12 cellular contexts compared by ENCODE assay signal in genomic region chr17:40909755-40910154, GRCh38. TPM values are rescaled to one million over a fixed set of nuclear protein-coding genes. Genes with fewer than 3 reads are reported as not detected.
DNase-seq lines count a peak whose midpoint lies in the region; ATAC-seq, FAIRE-seq and TF ChIP-seq lines count a peak whose summit lies in the region.
"Had no signal": no experiment of that assay in that cellular context is flagged by ENCODE, and none has a peak within 500 bp of the region (broad histone marks: within the 10 kb centered on the region; RNA-seq: fewer than 3 reads in every experiment).

No MANE protein-coding gene starts in this region.

- no peak for TF ChIP-seq CTCF in HFFc6 (IDR thresholded peaks at IDR 0.05)
- TF ChIP-seq CTCF in GM13977 (IDR thresholded peaks at IDR 0.05; ENCODE audit: extremely low read depth, insufficient read depth, missing control alignments), result no peak
- no peak for TF ChIP-seq CTCF in D721Med (IDR thresholded peaks at IDR 0.05; ENCODE audit: insufficient read depth, missing control alignments)

- DNase-seq in A172 (ENCODE audit: low spot score), result peak; percentile 21
- peak; percentile 65 for DNase-seq in HFFc6
- DNase-seq in kidney glomerular epithelial cell (lab: John Stamatoyannopoulos, UW), result peak; percentile 86
- no peak for DNase-seq in GM13977 (ENCODE audit: low spot score)
- DNase-seq in D721Med (ENCODE audit: insufficient read length, low spot score), result no peak
- no peak for DNase-seq in 8988T

- no peaks in the 10 kb centered on the region for H3K9me3 Mint-ChIP-seq in HFFc6

- H3K27ac Mint-ChIP-seq in HFFc6, result peak overlapping the region; percentile 91

- peak overlapping the region; percentile 64 for H3K4me3 Mint-ChIP-seq in HFFc6

- FAIRE-seq in D721Med (lab: Jason Lieb, UNC), result no peak
- FAIRE-seq: GM12878 had no signal

- in situ Hi-C loops in GM13977 (cut with MboI; ENCODE audit: low pct_unique_long_range_greater_than_20kb, low sequenced_read_pairs, unreplicated experiment), result loop anchor here (25.0 kb wide), 1 partner anchor 753 kb away; no protein-coding TSS in a partner anchor

- no peak for ATAC-seq in GM18873 (IDR thresholded peaks at IDR 0.05; ENCODE audit: low FRiP score, unreplicated experiment)

- H3K4me1 Mint-ChIP-seq in HFFc6 (ENCODE audit: low read depth), result peaks cover 64% of the 10 kb centered on the region

- peak overlapping the region; percentile 25 for H3K27ac ChIP-seq in angular gyrus (ENCODE audit: low read depth, low read length)
- H3K27ac ChIP-seq: Peyer's patch, right lobe of liver had no signal

- H3K36me3 Mint-ChIP-seq in HFFc6 (ENCODE audit: low read depth), result 0 out of 2 replicates have a peak, but pooled peaks cover 7% of the 10 kb centered on the region

- peaks cover 2% of the 10 kb centered on the region for H3K27me3 Mint-ChIP-seq in HFFc6 (ENCODE audit: insufficient read depth)

RNA-seq across cellular contexts. Expression of gene KRT20, which starts 24.7 kb away (rescaled TPM):
- not detected in 2 replicates for total RNA-seq in A172 (2014; rRNA removed; shearing (Covaris generic))
- not detected for total RNA-seq in HFFc6 (2021; fragmentation: NEBNext Ultra II Directional; extraction: Animal tissue kit (Norgen Biotek cat#: 25700))
- total RNA-seq: right lobe of liver had no signal

RNA-seq across cellular contexts. Expression of gene KRT23, which starts 27.7 kb away (rescaled TPM):
- total RNA-seq in A172 (2014; rRNA removed; shearing (Covaris generic)), result not detected in 2 replicates
- total RNA-seq in HFFc6 (2021; fragmentation: NEBNext Ultra II Directional; extraction: Animal tissue kit (Norgen Biotek cat#: 25700)), result under 1 TPM in 1 of 6 experiments, not detected in 5; 0.14 TPM
- total RNA-seq: GM12878 had no signal

RNA-seq across cellular contexts. Expression of gene KRT12, which starts 42.7 kb away (rescaled TPM):
- not detected in 2 replicates for total RNA-seq in A172 (2014; rRNA removed; shearing (Covaris generic))
- not detected for total RNA-seq in HFFc6 (2021; fragmentation: NEBNext Ultra II Directional; extraction: Animal tissue kit (Norgen Biotek cat#: 25700))
- total RNA-seq: GM12878, lower leg skin, right lobe of liver had no signal

RNA-seq across cellular contexts. Expression of gene KRT39, which starts 57.0 kb away (rescaled TPM):
- total RNA-seq in A172 (2014; rRNA removed; shearing (Covaris generic)), result not detected in 2 replicates
- not detected for total RNA-seq in HFFc6 (2021; fragmentation: NEBNext Ultra II Directional; extraction: Animal tissue kit (Norgen Biotek cat#: 25700))
- total RNA-seq: GM12878, Peyer's patch, right lobe of liver had no signal

Comparison
In these comparisons a context has a peak if more than half of its experiments do, and no peak if none do; other contexts are left out.
1. DNase-seq: peak in A172 (single experiment), HFFc6 (single experiment) and kidney glomerular epithelial cell (single experiment); none in GM13977 (single experiment), D721Med (single experiment) and 8988T (single experiment).